8 cellular contexts compared by ENCODE assay signal in genomic region chrX:22135994-22136684, GRCh38.
DNase-seq lines count a peak whose midpoint lies in the region; ATAC-seq and TF ChIP-seq lines count a peak whose summit lies in the region.

No MANE protein-coding gene starts in this region.

- H3K9me2 ChIP-seq in PC-9 (ENCODE audit: insufficient read depth): no peaks in the 10 kb centered on the region

- DNase-seq in NCI-H510A treated with DMSO at 0.1 percent for 48 hours (lab: John Stamatoyannopoulos, UW): peak; percentile 69
- DNase-seq in NCI-H510A (lab: John Stamatoyannopoulos, UW): no peak
- DNase-seq in HL-60 (ENCODE audit: low read depth in 1 of 2, low spot score in 1 of 2): peak; percentile 1 to 5
- DNase-seq in PC-9: peak; percentile 63 to 93
- peak; percentile 28 to 77 for DNase-seq in dermis microvascular lymphatic vessel endothelial cell (ENCODE audit: low read depth in 2 of 2)
- DNase-seq in medulla oblongata (ENCODE audit: extremely low spot score): peak; percentile 64
- peak in 1 of 2 donors; percentile 31 for DNase-seq in uterus

- BruUV-seq in PC-9 (replicated peaks; lab: Mats Ljungman, UMichigan): TSS peak; percentile 23

- H3K36me3 ChIP-seq in PC-9 (ENCODE audit: low read depth) (no peaks in the 10 kb centered on the region), uterus (no peaks in the 10 kb centered on the region)

- H4K20me1 ChIP-seq in PC-9 (ENCODE audit: insufficient read depth): no peaks in the 10 kb centered on the region

- TF ChIP-seq POLR2A in uterus (IDR thresholded peaks at IDR 0.05): no peak

- POLR2A ChIA-PET in PC-9 (lab: Charles Lee; ENCODE audit: unreplicated experiment): interaction anchor here (0.5 to 0.7 kb wide), 5 partner anchors 30 to 530 kb away, joined by 3 to 15 read pairs (median 6); no protein-coding TSS in a partner anchor

- peak overlapping the region; percentile 81 for H3K4me2 ChIP-seq in PC-9

- H3K4me1 ChIP-seq in PC-9 (replicated peaks; ENCODE audit: insufficient read depth) (peaks cover 42% of the 10 kb centered on the region), uterus (no peaks in the 10 kb centered on the region)

- peaks cover 33% of the 10 kb centered on the region for H3F3A ChIP-seq in PC-9 (ENCODE audit: insufficient read depth, low read depth)

- H2AFZ ChIP-seq in PC-9: peak overlapping the region; percentile 83

- no peaks in the 10 kb centered on the region for H3K79me2 ChIP-seq in PC-9 (ENCODE audit: low read depth)

- no peak overlapping the region for H3K4me3 ChIP-seq in HL-60 (replicated peaks; ENCODE audit: insufficient read depth, low read length)
- peak overlapping the region; percentile 47; the same call in 1 of the 2 replicates for H3K4me3 ChIP-seq in PC-9
- no peak overlapping the region for H3K4me3 ChIP-seq in uterus

- H3K27ac ChIP-seq in HL-60 (replicated peaks) (no peak overlapping the region), PC-9 (peak overlapping the region; percentile 99), uterus (peak overlapping the region; percentile 61 to 68)

- no peak for ATAC-seq in HG03457 (IDR thresholded peaks at IDR 0.05; ENCODE audit: unreplicated experiment)

- H3K9me3 ChIP-seq in PC-9 (ENCODE audit: insufficient read depth, low read depth): no peaks in the 10 kb centered on the region
- no peaks in the 10 kb centered on the region for H3K9me3 ChIP-seq in uterus

- intact Hi-C loops in PC-9 (cut with micrococcal nuclease; ENCODE audit: unreplicated experiment): loop anchor here (1.0 to 10.0 kb wide), 9 partner anchors 56 to 1766 kb away; no protein-coding TSS in a partner anchor
- intact Hi-C loops in uterus (cut with DNase I; ENCODE audit: low total_unique reads): no loop called here

- no peaks in the 10 kb centered on the region for H3K27me3 ChIP-seq in HL-60 (ENCODE audit: insufficient read depth, poor library complexity, severe bottlenecking)
- no peaks in the 10 kb centered on the region for H3K27me3 ChIP-seq in PC-9 (ENCODE audit: insufficient read depth, low read depth)
- H3K27me3 ChIP-seq in uterus: no peaks in the 10 kb centered on the region

- CTCF ChIA-PET in PC-9 (lab: Charles Lee): interaction anchor here (0.6 to 1.7 kb wide), 12 partner anchors 17 to 1765 kb away, joined by 3 to 16 read pairs (median 5); no protein-coding TSS in a partner anchor

- TF ChIP-seq CTCF in HL-60 (IDR thresholded peaks at IDR 0.05; ENCODE audit: insufficient read depth, low read length) (no peak), PC-9 (conservative IDR thresholded peaks at IDR 0.05) (peak; percentile 84), uterus (IDR thresholded peaks at IDR 0.05) (peak; percentile 47 to 71 (median 66))
